ENCODE assay signal across 15 cellular contexts in genomic region chr5:78628260-78629024, GRCh38. TPM values are rescaled to one million over a fixed set of nuclear protein-coding genes. Genes with fewer than 3 reads are reported as not detected.
A peak's percentile ranks its signal among the peaks of the same experiment; 100 is the strongest.
DNase-seq lines count a peak whose midpoint lies in the region; TF ChIP-seq lines count a peak whose summit lies in the region.
"Had no signal": no experiment of that assay in that cellular context is flagged by ENCODE, and none has a peak within 500 bp of the region (broad histone marks: within the 10 kb centered on the region; RNA-seq: fewer than 3 reads in every experiment).

No MANE protein-coding gene starts in this region.

- H3K27me3 Mint-ChIP-seq in HFFc6 (ENCODE audit: insufficient read depth): peaks cover 5% of the 10 kb centered on the region
- H3K27me3 Mint-ChIP-seq in type B pancreatic cell: peaks cover 4% of the 10 kb centered on the region
- peaks cover 8% of the 10 kb centered on the region for H3K27me3 Mint-ChIP-seq in progenitor cell of endocrine pancreas

- DNase-seq in HFFc6 (no peak), brain microvascular endothelial cell (no peak), type B pancreatic cell (ENCODE audit: extremely low spot score, unreplicated experiment) (no peak), NCI-H187 treated with DMSO at 0.1 percent for 48 hours (lab: John Stamatoyannopoulos, UW) (no peak), NCI-H524 treated with DMSO at 0.1 percent for 48 hours (lab: John Stamatoyannopoulos, UW) (no peak), progenitor cell of endocrine pancreas (ENCODE audit: low spot score, unreplicated experiment) (no peak)
- DNase-seq: activated CD4-positive, alpha-beta T cell treated with anti-CD3 and anti-CD28 coated beads, Interleukin-2, amount 10 ng/mL, durations not matched to agents 24 days and 14 days; activated naive CD4-positive, alpha-beta T cell treated with anti-CD3 and anti-CD28 coated beads, Interleukin-2, amount 10 ng/mL, durations not matched to agents 7 days and 5 days; AML-193; H7; left cardiac atrium; NCI-H2029; NCI-H526 treated with DMSO at 0.1 percent for 48 hours; PC-9 had no signal

- no peaks in the 10 kb centered on the region for H3K9me3 Mint-ChIP-seq in HFFc6
- H3K9me3 Mint-ChIP-seq in type B pancreatic cell: no peaks in the 10 kb centered on the region
- no peaks in the 10 kb centered on the region for H3K9me3 Mint-ChIP-seq in progenitor cell of endocrine pancreas (ENCODE audit: low read depth)
- H3K9me3 Mint-ChIP-seq: activated CD4-positive, alpha-beta T cell treated with anti-CD3 and anti-CD28 coated beads, Interleukin-2, amount 10 ng/mL, durations not matched to agents 24 days and 14 days; activated naive CD4-positive, alpha-beta T cell treated with anti-CD3 and anti-CD28 coated beads, Interleukin-2, amount 10 ng/mL, durations not matched to agents 7 days and 5 days had no signal

- H3K4me3 ChIP-seq in brain microvascular endothelial cell (ENCODE audit: low read depth, low read length) (no peak overlapping the region), muscle layer of colon (ENCODE audit: low read depth in 1 of 2, low read length in 2 of 2) (no peak overlapping the region)
- H3K4me3 ChIP-seq: PC-9 had no signal

- H3K36me3 ChIP-seq in brain microvascular endothelial cell (replicated peaks) (peaks cover 63% of the 10 kb centered on the region), muscle layer of colon (ENCODE audit: insufficient read depth, low read length) (peaks cover 26% of the 10 kb centered on the region)

- peak overlapping the region; percentile 72 for H3K27ac Mint-ChIP-seq in HFFc6
- H3K27ac Mint-ChIP-seq in type B pancreatic cell: peak overlapping the region; percentile 40
- H3K27ac Mint-ChIP-seq in progenitor cell of endocrine pancreas: no peak overlapping the region
- H3K27ac Mint-ChIP-seq: activated CD4-positive, alpha-beta T cell treated with anti-CD3 and anti-CD28 coated beads, Interleukin-2, amount 10 ng/mL, durations not matched to agents 24 days and 14 days; activated naive CD4-positive, alpha-beta T cell treated with anti-CD3 and anti-CD28 coated beads, Interleukin-2, amount 10 ng/mL, durations not matched to agents 7 days and 5 days had no signal

- peaks cover 42% of the 10 kb centered on the region for H3K4me1 Mint-ChIP-seq in HFFc6 (ENCODE audit: low read depth)
- H3K4me1 Mint-ChIP-seq in type B pancreatic cell (ENCODE audit: unreplicated experiment): peaks cover 58% of the 10 kb centered on the region
- H3K4me1 Mint-ChIP-seq in progenitor cell of endocrine pancreas (ENCODE audit: low read depth): peaks cover 41% of the 10 kb centered on the region
- H3K4me1 Mint-ChIP-seq: activated CD4-positive, alpha-beta T cell treated with anti-CD3 and anti-CD28 coated beads, Interleukin-2, amount 10 ng/mL, durations not matched to agents 24 days and 14 days; activated naive CD4-positive, alpha-beta T cell treated with anti-CD3 and anti-CD28 coated beads, Interleukin-2, amount 10 ng/mL, durations not matched to agents 7 days and 5 days had no signal

- in situ Hi-C loops in brain microvascular endothelial cell (cut with HindIII; ENCODE audit: low pct_ligation_motif_present, low sequenced_read_pairs): loop anchor here (25.0 kb wide), 1 partner anchor 91 kb away; no protein-coding TSS in a partner anchor

- no peaks in the 10 kb centered on the region for H3K9me3 ChIP-seq in muscle layer of colon (ENCODE audit: low read length)

- peaks cover 71% of the 10 kb centered on the region for H3K4me1 ChIP-seq in muscle layer of colon (ENCODE audit: insufficient read depth, low read length)

- peak overlapping the region; percentile 65 for H3K27ac ChIP-seq in brain microvascular endothelial cell
- peak overlapping the region; percentile 29 for H3K27ac ChIP-seq in muscle layer of colon (ENCODE audit: low read depth, low read length)
- H3K27ac ChIP-seq: PC-9 had no signal

- no peak overlapping the region for H3K9ac ChIP-seq in muscle layer of colon (ENCODE audit: low read length)

- peaks cover 32% of the 10 kb centered on the region for H3K36me3 Mint-ChIP-seq in HFFc6 (ENCODE audit: low read depth)
- peaks cover 41% of the 10 kb centered on the region for H3K36me3 Mint-ChIP-seq in type B pancreatic cell
- H3K36me3 Mint-ChIP-seq in progenitor cell of endocrine pancreas (ENCODE audit: insufficient read depth): peaks cover 24% of the 10 kb centered on the region
- H3K36me3 Mint-ChIP-seq: activated naive CD4-positive, alpha-beta T cell treated with anti-CD3 and anti-CD28 coated beads, Interleukin-2, amount 10 ng/mL, durations not matched to agents 7 days and 5 days had no signal

- TF ChIP-seq CTCF in HFFc6 (IDR thresholded peaks at IDR 0.05) (no peak), brain microvascular endothelial cell (IDR thresholded peaks at IDR 0.05; ENCODE audit: low read depth, low read length, missing control alignments) (no peak), type B pancreatic cell (conservative IDR thresholded peaks at IDR 0.05) (no peak), progenitor cell of endocrine pancreas (IDR thresholded peaks at IDR 0.05; ENCODE audit: unreplicated experiment) (no peak)

- H3K27me3 ChIP-seq in brain microvascular endothelial cell (replicated peaks): no peaks in the 10 kb centered on the region
- H3K27me3 ChIP-seq in muscle layer of colon (ENCODE audit: control insufficient read depth in 1 of 2, insufficient read depth in 2 of 2, low read length in 2 of 2): no peaks in the 10 kb centered on the region

- no peak overlapping the region; the same call in 1 of the 2 replicates for H3K4me3 Mint-ChIP-seq in HFFc6
- peak overlapping the region; percentile 12 for H3K4me3 Mint-ChIP-seq in type B pancreatic cell
- no peak overlapping the region for H3K4me3 Mint-ChIP-seq in progenitor cell of endocrine pancreas (ENCODE audit: low read depth)
- H3K4me3 Mint-ChIP-seq: activated CD4-positive, alpha-beta T cell treated with anti-CD3 and anti-CD28 coated beads, Interleukin-2, amount 10 ng/mL, durations not matched to agents 24 days and 14 days; activated naive CD4-positive, alpha-beta T cell treated with anti-CD3 and anti-CD28 coated beads, Interleukin-2, amount 10 ng/mL, durations not matched to agents 7 days and 5 days had no signal

RNA-seq across cellular contexts. Expression of gene LHFPL2, which starts 20.1 kb away (rescaled TPM):
- 10 to 100 TPM; 14.4 to 18.9 (median 16.7) TPM for total RNA-seq in HFFc6 (2021; fragmentation: NEBNext Ultra II Directional; extraction: Animal tissue kit (Norgen Biotek cat#: 25700))
- total RNA-seq in type B pancreatic cell (ENCODE audit: low replicate concordance) (17.9 and 35.3 TPM in 2 replicates), progenitor cell of endocrine pancreas (15.0 and 18.3 TPM in 2 replicates)
